ENCODE assay signal across 13 cellular contexts in the genomic region with DNA sequence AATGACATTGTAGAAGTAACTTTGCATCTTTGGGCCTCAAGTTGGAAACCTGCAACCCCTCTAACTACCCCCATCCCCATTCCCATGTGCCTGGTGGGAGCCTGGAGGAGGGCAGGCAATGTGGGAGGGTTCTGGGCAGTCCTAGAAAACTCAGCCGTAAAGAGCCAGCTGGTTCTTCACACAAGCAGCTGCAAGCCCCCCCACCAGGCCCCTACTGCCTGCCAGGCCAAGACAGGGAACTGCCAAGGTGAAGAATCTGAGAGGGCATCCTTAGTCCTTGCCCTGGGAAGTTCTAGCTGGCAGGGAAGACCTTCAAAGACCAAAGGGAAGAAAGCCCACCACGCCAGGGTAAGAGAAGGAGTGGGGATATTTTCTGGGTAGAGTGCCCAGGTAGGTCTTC. TPM values are rescaled to one million over a fixed set of nuclear protein-coding genes. Genes with fewer than 3 reads are reported as not detected.
"Had no signal": no experiment of that assay in that cellular context is flagged by ENCODE, and none has a peak within 500 bp of the region (broad histone marks: within the 10 kb centered on the region; RNA-seq: fewer than 3 reads in every experiment).

No MANE protein-coding gene starts in this region.

- H3K9me3 Mint-ChIP-seq: activated T-helper 17 cell treated with anti-CD3 and anti-CD28 coated beads, Interleukin-2, amount 50 U/mL, for 72 hours; T-helper 1 cell treated with Interleukin-12 subunit alpha and Interleukin-12 subunit beta and Interleukin-4 antibody, amounts not matched to agents 30 μg/mL and 1 μg/mL, for 36 hours; T-helper 2 cell treated with Interferon-gamma antibody and Interleukin-4, amounts not matched to agents 5 μg/mL and 100 μg/mL, for 36 hours had no signal

- H3K4me1 ChIP-seq: adrenal gland, body of pancreas, breast epithelium, SJCRH30 had no signal

- FAIRE-seq: astrocyte, TTC549 had no signal

- H3K36me3 ChIP-seq: adrenal gland, breast epithelium, SJCRH30 had no signal

- H3K9me3 ChIP-seq: adrenal gland, body of pancreas, breast epithelium, SJCRH30 had no signal

- H3K27ac ChIP-seq: adrenal gland, body of pancreas, breast epithelium, SJCRH30, SK-N-MC had no signal

- H3K27me3 Mint-ChIP-seq: activated T-helper 17 cell treated with anti-CD3 and anti-CD28 coated beads, Interleukin-2, amount 50 U/mL, for 72 hours had no signal

- H3K27me3 ChIP-seq: adrenal gland, body of pancreas, breast epithelium, SJCRH30 had no signal

- H3K4me3 Mint-ChIP-seq: activated CD4-positive, alpha-beta T cell treated with anti-CD3 and anti-CD28 coated beads, Interleukin-2, amount 10 ng/mL, durations not matched to agents 24 days and 14 days; T-helper 1 cell treated with Interleukin-12 subunit alpha and Interleukin-12 subunit beta and Interleukin-4 antibody, amounts not matched to agents 30 μg/mL and 1 μg/mL, for 36 hours; T-helper 2 cell treated with Interferon-gamma antibody and Interleukin-4, amounts not matched to agents 5 μg/mL and 100 μg/mL, for 36 hours had no signal

- H3K27ac Mint-ChIP-seq: activated CD4-positive, alpha-beta T cell treated with anti-CD3 and anti-CD28 coated beads, Interleukin-2, amount 10 ng/mL, durations not matched to agents 24 days and 14 days; T-helper 1 cell treated with Interleukin-12 subunit alpha and Interleukin-12 subunit beta and Interleukin-4 antibody, amounts not matched to agents 30 μg/mL and 1 μg/mL, for 36 hours; T-helper 2 cell treated with Interferon-gamma antibody and Interleukin-4, amounts not matched to agents 5 μg/mL and 100 μg/mL, for 36 hours had no signal

- H3K4me3 ChIP-seq: adrenal gland, body of pancreas, breast epithelium, SJCRH30, SK-N-MC had no signal

RNA-seq across cellular contexts. Expression of a gene that starts 12.2 kb away (rescaled TPM):
- total RNA-seq: activated CD4-positive, alpha-beta T cell treated with anti-CD3 and anti-CD28 coated beads, Interleukin-2, amount 10 ng/mL, durations not matched to agents 24 days and 14 days; MCF 10A had no signal

RNA-seq across cellular contexts. Expression of a gene that starts 31.5 kb away (rescaled TPM):
- total RNA-seq: SJCRH30 had no signal

RNA-seq across cellular contexts. Expression of a gene that starts 57.4 kb away (rescaled TPM):
- total RNA-seq: activated CD4-positive, alpha-beta T cell treated with anti-CD3 and anti-CD28 coated beads, Interleukin-2, amount 10 ng/mL, durations not matched to agents 24 days and 14 days; activated T-helper 17 cell treated with anti-CD3 and anti-CD28 coated beads, Interleukin-2, amount 50 U/mL, for 72 hours; astrocyte; MCF 10A; RPMI7951; SJCRH30 had no signal
